In the genomic region with DNA sequence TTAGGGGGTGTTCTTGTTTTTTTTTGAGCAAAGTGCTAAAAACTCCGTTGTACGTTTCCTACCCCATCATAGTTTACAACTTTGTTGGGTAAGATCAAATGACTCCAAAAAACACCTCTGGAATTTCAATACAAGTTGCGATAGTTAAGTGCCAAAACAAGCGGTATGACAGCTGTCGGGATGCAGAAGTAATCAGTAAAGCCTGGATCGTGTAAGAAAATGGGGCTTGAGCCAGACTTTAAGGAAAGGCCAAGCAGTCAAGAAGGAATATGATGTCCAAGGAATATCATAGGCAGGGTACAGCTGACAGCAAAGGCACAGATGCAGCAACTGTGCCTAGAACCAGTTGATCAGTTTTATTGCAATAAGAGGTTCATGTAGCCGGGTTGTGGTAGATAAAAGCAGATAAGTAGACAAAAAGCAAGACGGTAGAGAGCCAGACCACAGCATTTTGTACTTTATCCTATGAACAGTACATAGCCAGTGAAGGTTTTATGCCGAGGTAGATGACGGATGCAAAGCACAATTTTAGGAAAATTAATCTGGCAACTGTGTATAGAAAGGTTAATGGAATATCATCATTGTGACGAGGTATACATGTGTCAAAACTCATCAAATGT, we compare ENCODE assay signal across 14 cellular contexts. TPM values are rescaled to one million over a fixed set of nuclear protein-coding genes. Genes with fewer than 3 reads are reported as not detected.
DNase-seq lines count a peak whose midpoint lies in the region; ATAC-seq and TF ChIP-seq lines count a peak whose summit lies in the region.
"Had no signal": no experiment of that assay in that cellular context is flagged by ENCODE, and none has a peak within 500 bp of the region (broad histone marks: within the 10 kb centered on the region; RNA-seq: fewer than 3 reads in every experiment).

No MANE protein-coding gene starts in this region.

- peak in 3 of 5 donors; percentile 10 to 25 (median 16) for DNase-seq in CD4-positive, alpha-beta memory T cell
- DNase-seq in OCI-M1 (lab: John Stamatoyannopoulos, UW) (peak; percentile 7), colonic mucosa (no peak), neural progenitor cell (ENCODE audit: low spot score) (no peak), DMS53 treated with DMSO at 0.1 percent for 48 hours (lab: John Stamatoyannopoulos, UW; ENCODE audit: unreplicated experiment) (no peak), Kasumi-1 (lab: John Stamatoyannopoulos, UW) (no peak)
- DNase-seq: C1 segment of cervical spinal cord, GDM1, mesendoderm, NCI-H2029, NCI-H748 treated with DMSO at 0.1 percent for 48 hours had no signal

- H3K4me1 ChIP-seq in CD4-positive, alpha-beta memory T cell (ENCODE audit: insufficient read depth, low read length): peaks cover 80% of the 10 kb centered on the region
- peaks cover 12% of the 10 kb centered on the region for H3K4me1 ChIP-seq in colonic mucosa
- H3K4me1 ChIP-seq in neural progenitor cell: peaks cover 26% of the 10 kb centered on the region

- H3K79me2 ChIP-seq in neural progenitor cell (ENCODE audit: low read depth): peaks cover 100% of the 10 kb centered on the region

- peaks cover 91% of the 10 kb centered on the region for H4K20me1 ChIP-seq in neural progenitor cell (ENCODE audit: low read depth)

- POLR2A ChIA-PET in CD4-positive, alpha-beta memory T cell (lab: Charles Lee; ENCODE audit: partially characterized antibody): interaction anchor here (1.0 to 2.4 kb wide), 6 partner anchors 12 to 45 kb away, joined by 3 to 8 read pairs (median 4); partner anchors contain the start of gene UBE2H

- ATAC-seq in HG02870 (IDR thresholded peaks at IDR 0.05; ENCODE audit: unreplicated experiment): no peak
- no peak for ATAC-seq in GM18520 (IDR thresholded peaks at IDR 0.05; ENCODE audit: unreplicated experiment)

- H3K9me3 Mint-ChIP-seq in CD4-positive, alpha-beta memory T cell: peaks cover 0 to 4% (median 0%) of the 10 kb centered on the region in 8 donors
- peaks cover 2% of the 10 kb centered on the region for H3K9me3 Mint-ChIP-seq in neural progenitor cell

- H3K36me3 Mint-ChIP-seq in CD4-positive, alpha-beta memory T cell: peaks cover 32 to 69% of the 10 kb centered on the region in 2 donors
- peaks cover 36% of the 10 kb centered on the region for H3K36me3 Mint-ChIP-seq in neural progenitor cell

- H3K27me3 Mint-ChIP-seq in CD4-positive, alpha-beta memory T cell: no peaks in the 10 kb centered on the region
- H3K27me3 Mint-ChIP-seq in neural progenitor cell (ENCODE audit: insufficient read depth, low read depth): peaks cover 6% of the 10 kb centered on the region

- no peak overlapping the region for H3K9ac ChIP-seq in colonic mucosa (ENCODE audit: low read depth in 2 of 2, low read length in 2 of 2)
- H3K9ac ChIP-seq in neural progenitor cell: no peak overlapping the region

- no peak overlapping the region for H2AFZ ChIP-seq in neural progenitor cell (replicated peaks)

- H3K27ac Mint-ChIP-seq in CD4-positive, alpha-beta memory T cell: peak overlapping the region; percentile 77 to 94 (median 88)
- H3K27ac Mint-ChIP-seq in neural progenitor cell: no peak overlapping the region

- H3K9me3 ChIP-seq in CD4-positive, alpha-beta memory T cell (ENCODE audit: control insufficient read depth in 1 of 2, low read length in 2 of 2): no peaks in the 10 kb centered on the region
- H3K9me3 ChIP-seq in colonic mucosa: no peaks in the 10 kb centered on the region
- no peaks in the 10 kb centered on the region for H3K9me3 ChIP-seq in neural progenitor cell (ENCODE audit: low read depth)

- H3K27ac ChIP-seq in CD4-positive, alpha-beta memory T cell (ENCODE audit: low read depth, low read length): peak overlapping the region; percentile 28
- H3K27ac ChIP-seq in colonic mucosa (peak overlapping the region; percentile 39), neural progenitor cell (peak overlapping the region; percentile 32)
- H3K27ac ChIP-seq: epithelial cell of prostate had no signal

- H3K4me1 Mint-ChIP-seq in CD4-positive, alpha-beta memory T cell: peaks cover 67 to 100% (median 85%) of the 10 kb centered on the region in 4 donors
- peaks cover 19% of the 10 kb centered on the region for H3K4me1 Mint-ChIP-seq in neural progenitor cell

- H3K4me3 Mint-ChIP-seq in CD4-positive, alpha-beta memory T cell: peak overlapping the region; percentile 54 to 78 (median 65)
- H3K4me3 Mint-ChIP-seq in neural progenitor cell: no peak overlapping the region

- no peak overlapping the region for H3K4me2 ChIP-seq in neural progenitor cell

- peaks cover 17% of the 10 kb centered on the region for H3F3A ChIP-seq in neural progenitor cell (ENCODE audit: low read depth)

- CTCF ChIA-PET in CD4-positive, alpha-beta memory T cell (lab: Charles Lee; ENCODE audit: partially characterized antibody): no interaction called here

- intact Hi-C loops in CD4-positive, alpha-beta memory T cell (cut with micrococcal nuclease): no loop called here
- intact Hi-C loops in colonic mucosa (cut with DNase I): no loop called here

- H3K36me3 ChIP-seq in CD4-positive, alpha-beta memory T cell (ENCODE audit: insufficient read depth, low read length): no peaks in the 10 kb centered on the region
- H3K36me3 ChIP-seq in colonic mucosa (no peaks in the 10 kb centered on the region), neural progenitor cell (no peaks in the 10 kb centered on the region)

- peak overlapping the region in 1 of 2 donors; percentile 28 for H3K4me3 ChIP-seq in CD4-positive, alpha-beta memory T cell (ENCODE audit: low read length in 2 of 2)
- H3K4me3 ChIP-seq in colonic mucosa (no peak overlapping the region), neural progenitor cell (no peak overlapping the region)

- TF ChIP-seq CTCF in colonic mucosa (IDR thresholded peaks at IDR 0.05): no peak
- no peak for TF ChIP-seq CTCF in neural progenitor cell (IDR thresholded peaks at IDR 0.05)

- no peaks in the 10 kb centered on the region for H3K27me3 ChIP-seq in CD4-positive, alpha-beta memory T cell (ENCODE audit: insufficient read depth, low read length)
- H3K27me3 ChIP-seq in colonic mucosa (no peaks in the 10 kb centered on the region), neural progenitor cell (no peaks in the 10 kb centered on the region)

RNA-seq across cellular contexts. Expression of gene UBE2H, which starts 45.5 kb away (rescaled TPM):
- 10 to 100 TPM; 42.6 to 43.8 TPM for total RNA-seq in CD4-positive, alpha-beta memory T cell
- polyA plus RNA-seq in CD4-positive, alpha-beta memory T cell: 10 to 100 TPM; 45.8 to 56.6 TPM
- total RNA-seq in colonic mucosa: 10 to 100 TPM; 38.4 to 65.8 TPM
- 84.1 and 114 TPM in 2 replicates for total RNA-seq in neural progenitor cell (ENCODE audit: low replicate concordance)

Comparison
In these comparisons a context has a peak if more than half of its experiments do, and no peak if none do; other contexts are left out.
1. DNase-seq: peak in CD4-positive, alpha-beta memory T cell (3 of 5) and OCI-M1 (single experiment); none in colonic mucosa (single experiment), neural progenitor cell (single experiment), DMS53 treated with DMSO at 0.1 percent for 48 hours (single experiment) and Kasumi-1 (0 of 2).
2. Peak in every context shown above with its lines, with median percentiles within 50 percentile points of each other: H3K27ac ChIP-seq.